In genomic region chr15:89912674-89913396, GRCh38 we compare ENCODE assay signal across 9 cellular contexts. TPM values are rescaled to one million over a fixed set of nuclear protein-coding genes. Genes with fewer than 3 reads are reported as not detected.
DNase-seq lines count a peak whose midpoint lies in the region; ATAC-seq, FAIRE-seq and TF ChIP-seq lines count a peak whose summit lies in the region.
"Had no signal": no experiment of that assay in that cellular context is flagged by ENCODE, and none has a peak within 500 bp of the region (broad histone marks: within the 10 kb centered on the region; RNA-seq: fewer than 3 reads in every experiment).

Gene ARPIN (minus strand): TSS chr15:89912952. CDS start chr15:89912835, 117 bp downstream.

- H3K9ac ChIP-seq in OCI-LY3 (ENCODE audit: low read length) = no peak within 1 kb of the TSS

- H3K27ac Mint-ChIP-seq in stimulated activated memory B cell treated with anti-CD40 and anti-IgM and Interleukin-4, amounts not matched to agents 10 μg/mL and 1 μg/mL and 100 μg/mL, for 72 hours = no peak within 1 kb of the TSS

- H3K4me1 ChIP-seq in OCI-LY3 (ENCODE audit: low read length) = peaks cover 24% of the 10 kb centered on the region

- no peak for FAIRE-seq in GM19239 (lab: Jason Lieb, UNC)

- H3K27me3 Mint-ChIP-seq in stimulated activated memory B cell treated with anti-CD40 and anti-IgM and Interleukin-4, amounts not matched to agents 10 μg/mL and 1 μg/mL and 100 μg/mL, for 72 hours = peaks cover 46% of the 10 kb centered on the region

- H3K4me2 ChIP-seq in OCI-LY3 (ENCODE audit: low read length) = peak within 1 kb of the TSS; percentile 38

- no peak within 1 kb of the TSS for H2AFZ ChIP-seq in OCI-LY3 (ENCODE audit: low read depth, low read length)

- peak within 1 kb of the TSS; percentile 60; the same call in 1 of the 2 replicates for H3K27ac ChIP-seq in OCI-LY3 (ENCODE audit: low read length)

- no peaks in the 10 kb centered on the region; the same call in 1 of the 2 replicates for H3K27me3 ChIP-seq in OCI-LY3 (ENCODE audit: low read depth, low read length)

- H3K4me1 Mint-ChIP-seq in stimulated activated memory B cell treated with anti-CD40 and anti-IgM and Interleukin-4, amounts not matched to agents 10 μg/mL and 1 μg/mL and 100 μg/mL, for 72 hours = no peaks in the 10 kb centered on the region

- DNase-seq in GM12865 (ENCODE audit: low read depth) (no peak), dermis blood vessel endothelial cell (peak; percentile 62), left kidney (ENCODE audit: low read depth, low spot score) (peak; percentile 91), GM19239 (ENCODE audit: insufficient read length, low spot score) (no peak), SIG-M5 (lab: John Stamatoyannopoulos, UW) (no peak)

- H3K36me3 ChIP-seq in OCI-LY3 (replicated peaks; ENCODE audit: low read depth, low read length) = no peaks in the 10 kb centered on the region

- no peaks in the 10 kb centered on the region for H3K36me3 Mint-ChIP-seq in stimulated activated memory B cell treated with anti-CD40 and anti-IgM and Interleukin-4, amounts not matched to agents 10 μg/mL and 1 μg/mL and 100 μg/mL, for 72 hours

- no peaks in the 10 kb centered on the region for H3K9me3 ChIP-seq in OCI-LY3 (ENCODE audit: insufficient read depth, low read length)

- no peaks in the 10 kb centered on the region for H3K9me3 Mint-ChIP-seq in stimulated activated memory B cell treated with anti-CD40 and anti-IgM and Interleukin-4, amounts not matched to agents 10 μg/mL and 1 μg/mL and 100 μg/mL, for 72 hours

- peak; percentile 48 for ATAC-seq in stimulated activated memory B cell treated with anti-CD40 and anti-IgM and Interleukin-4, amounts not matched to agents 10 μg/mL and 1 μg/mL and 100 μg/mL, for 72 hours
- no peak for ATAC-seq in HG03196 (IDR thresholded peaks at IDR 0.05; ENCODE audit: unreplicated experiment)

- TF ChIP-seq CTCF in GM12865 (IDR thresholded peaks at IDR 0.05; ENCODE audit: insufficient read depth, low read depth, low read length, missing control alignments) = no peak
- TF ChIP-seq CTCF in OCI-LY3 (IDR thresholded peaks at IDR 0.05; ENCODE audit: low read depth, low read length) = no peak

- H3K4me3 ChIP-seq in GM12865 (ENCODE audit: low read depth, low read length) (peak within 1 kb of the TSS; percentile 11), OCI-LY3 (ENCODE audit: low read length) (no peak within 1 kb of the TSS)

- H3K4me3 Mint-ChIP-seq in stimulated activated memory B cell treated with anti-CD40 and anti-IgM and Interleukin-4, amounts not matched to agents 10 μg/mL and 1 μg/mL and 100 μg/mL, for 72 hours = peak within 1 kb of the TSS; percentile 52

- no peaks in the 10 kb centered on the region for H3K79me2 ChIP-seq in OCI-LY3 (ENCODE audit: low read length)

- H4K20me1 ChIP-seq in OCI-LY3 (ENCODE audit: insufficient read depth, low read length) = no peaks in the 10 kb centered on the region

RNA-seq across cellular contexts. Expression of gene ARPIN, which starts in this region (rescaled TPM):
- 14.8 and 15.7 TPM in 2 replicates for total RNA-seq in dermis blood vessel endothelial cell
- total RNA-seq: T-helper 2 cell treated with Interferon-gamma antibody and Interleukin-4, amounts not matched to agents 100 ng/mL and 5 ng/mL, for 36 hours had no signal

Comparison
In these comparisons a context has a peak if more than half of its experiments do, and no peak if none do; other contexts are left out.
1. DNase-seq: peak in dermis blood vessel endothelial cell (single experiment) and left kidney (single experiment); none in GM12865 (single experiment), GM19239 (single experiment) and SIG-M5 (single experiment).